ENCODE assay signal across 13 cellular contexts in genomic region chr7:46385662-46386309, GRCh38.
DNase-seq lines count a peak whose midpoint lies in the region; ATAC-seq and FAIRE-seq lines count a peak whose summit lies in the region.
"Had no signal": no experiment of that assay in that cellular context is flagged by ENCODE, and none has a peak within 500 bp of the region (broad histone marks: within the 10 kb centered on the region; RNA-seq: fewer than 3 reads in every experiment).

No MANE protein-coding gene starts in this region.

- H3K79me2 ChIP-seq in GM23248 (ENCODE audit: insufficient read depth): no peaks in the 10 kb centered on the region

- H3K9me3 ChIP-seq in GM23248 (ENCODE audit: low read depth) (no peaks in the 10 kb centered on the region), skeletal muscle satellite cell (replicated peaks; ENCODE audit: low read length) (no peaks in the 10 kb centered on the region), aorta (ENCODE audit: control insufficient read depth, low read length) (no peaks in the 10 kb centered on the region)
- H3K9me3 ChIP-seq: prostate gland had no signal

- H3K4me1 ChIP-seq in GM23248 (ENCODE audit: insufficient read depth) (peaks cover 45% of the 10 kb centered on the region), skeletal muscle satellite cell (ENCODE audit: control insufficient read depth, insufficient read depth, low read length) (peaks cover 38% of the 10 kb centered on the region), aorta (ENCODE audit: control insufficient read depth in 1 of 2, insufficient read depth in 2 of 2, low read length in 2 of 2) (no peaks in the 10 kb centered on the region)
- H3K4me1 ChIP-seq: heart left ventricle, prostate gland had no signal

- ATAC-seq in aorta (ENCODE audit: low FRiP score): no peak
- ATAC-seq in HG02840 (IDR thresholded peaks at IDR 0.05; ENCODE audit: low FRiP score, unreplicated experiment): no peak
- ATAC-seq: activated T-cell treated with anti-CD3 and anti-CD28 coated beads, Interleukin-2, amount 50 U/mL, for 72 hours; heart left ventricle; WTC11 had no signal

- intact Hi-C loops in aorta (cut with DNase I): no loop called here

- no peaks in the 10 kb centered on the region for H3K36me3 ChIP-seq in GM23248 (ENCODE audit: low read depth)
- H3K36me3 ChIP-seq in skeletal muscle satellite cell (ENCODE audit: insufficient read depth, low read length): no peaks in the 10 kb centered on the region
- H3K36me3 ChIP-seq in aorta (ENCODE audit: control insufficient read depth in 1 of 2, insufficient read depth in 2 of 2, low read length in 1 of 2): no peaks in the 10 kb centered on the region
- H3K36me3 ChIP-seq: heart left ventricle, prostate gland had no signal

- H3K9ac ChIP-seq in GM23248 (peak overlapping the region; percentile 47), skeletal muscle satellite cell (ENCODE audit: low read depth, low read length) (peak overlapping the region; percentile 45)

- H2AFZ ChIP-seq in GM23248: no peak overlapping the region

- H3K4me2 ChIP-seq in GM23248 (ENCODE audit: unreplicated experiment) (peak overlapping the region; percentile 23), skeletal muscle satellite cell (ENCODE audit: low read length) (no peak overlapping the region)

- peak; percentile 31 for FAIRE-seq in TTC549 (lab: Jason Lieb, UNC)

- no peaks in the 10 kb centered on the region for H4K20me1 ChIP-seq in GM23248 (ENCODE audit: insufficient read depth)

- H3K4me3 ChIP-seq in GM23248 (no peak overlapping the region), skeletal muscle satellite cell (ENCODE audit: low read length) (no peak overlapping the region), aorta (ENCODE audit: low read length in 2 of 2) (no peak overlapping the region)
- H3K4me3 ChIP-seq: heart left ventricle, prostate gland had no signal

- in situ Hi-C loops in GM23248 (cut with MboI): no loop called here

- H3K27me3 ChIP-seq in GM23248 (replicated peaks; ENCODE audit: insufficient read depth) (no peaks in the 10 kb centered on the region), skeletal muscle satellite cell (ENCODE audit: control insufficient read depth, insufficient read depth, low read length) (no peaks in the 10 kb centered on the region), aorta (ENCODE audit: control insufficient read depth in 1 of 2, insufficient read depth in 2 of 2, low read length in 1 of 2) (no peaks in the 10 kb centered on the region)
- H3K27me3 ChIP-seq: heart left ventricle had no signal

- no peaks in the 10 kb centered on the region for H3K9me2 ChIP-seq in GM23248 (ENCODE audit: insufficient read depth)

- peak; percentile 95 for DNase-seq in GM23248
- DNase-seq in fibroblast of the conjunctiva (ENCODE audit: low read depth): peak; percentile 55
- DNase-seq in aorta: no peak
- DNase-seq in COLO829 (ENCODE audit: low spot score): no peak
- no peak for DNase-seq in germinal center (ENCODE audit: low spot score)
- DNase-seq: activated T-cell treated with anti-CD3 and anti-CD28 coated beads, Interleukin-2, amount 50 U/mL, for 72 hours; DMS79; heart left ventricle had no signal

- H3K27ac ChIP-seq in GM23248 (peak overlapping the region; percentile 90), aorta (ENCODE audit: low read depth in 1 of 2, low read length in 2 of 2) (no peak overlapping the region)
- H3K27ac ChIP-seq: heart left ventricle, prostate gland had no signal

- H3F3A ChIP-seq in GM23248 (ENCODE audit: insufficient read depth): peaks cover 27% of the 10 kb centered on the region

Comparison
In these comparisons a context has a peak if more than half of its experiments do, and no peak if none do; other contexts are left out.
1. DNase-seq: peak in GM23248 (single experiment) and fibroblast of the conjunctiva (single experiment); none in aorta (0 of 2), COLO829 (single experiment) and germinal center (single experiment).